35 cellular contexts compared by ENCODE assay signal in the genomic region with DNA sequence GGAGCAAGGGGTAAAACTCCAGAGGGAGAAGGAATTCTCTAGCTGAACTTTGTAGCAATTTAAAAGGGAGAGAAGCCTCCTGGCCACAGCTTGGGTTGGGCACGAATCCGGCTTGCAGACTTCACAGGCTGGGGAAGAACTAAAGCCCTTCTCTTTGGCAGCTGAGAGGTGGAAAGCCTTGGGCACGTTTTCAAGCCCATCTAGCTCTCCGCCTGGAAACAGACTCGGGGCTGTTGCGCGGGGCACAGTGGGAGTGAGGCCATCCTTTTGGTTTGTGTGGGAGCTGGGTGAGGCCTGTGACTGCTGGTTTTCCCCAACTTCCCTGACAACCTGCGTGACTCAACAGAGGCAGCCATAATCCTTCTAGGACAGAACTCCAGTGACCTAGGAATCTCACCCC.
"Had no signal": no experiment of that assay in that cellular context is flagged by ENCODE, and none has a peak within 500 bp of the region (broad histone marks: within the 10 kb centered on the region; RNA-seq: fewer than 3 reads in every experiment).

No MANE protein-coding gene starts in this region.

- FAIRE-seq: astrocyte, TTC549 had no signal

- ATAC-seq: activated CD4-positive, alpha-beta T cell treated with anti-CD3 and anti-CD28 coated beads for 36 hours; activated CD4-positive, CD25-positive, alpha-beta regulatory T cell treated with anti-CD3 and anti-CD28 coated beads, Interleukin-2, amount 50 U/mL, for 24 hours; activated CD8-positive, alpha-beta T cell treated with anti-CD3 and anti-CD28 coated beads for 36 hours; activated naive CD4-positive, alpha-beta T cell treated with anti-CD3 and anti-CD28 coated beads, Interleukin-2, amount 50 U/mL, for 72 hours; activated T-cell treated with anti-CD3 and anti-CD28 coated beads, Interleukin-2, amount 50 U/mL, for 4 hours; activated T-cell treated with anti-CD3 and anti-CD28 coated beads, Interleukin-2, amount 50 U/mL, for 72 hours; activated T-helper 17 cell treated with anti-CD3 and anti-CD28 coated beads, Interleukin-2, amount 50 U/mL, for 72 hours; body of pancreas; WTC11 had no signal

- H3K4me3 ChIP-seq: adrenal gland, body of pancreas, breast epithelium had no signal

- H3K27me3 ChIP-seq: adrenal gland, body of pancreas, brain microvascular endothelial cell, breast epithelium had no signal

- H3K27ac ChIP-seq: adrenal gland, body of pancreas, brain microvascular endothelial cell, breast epithelium, WERI-Rb-1 had no signal

- H3K4me1 ChIP-seq: adrenal gland, body of pancreas, breast epithelium had no signal

- H3K9me3 ChIP-seq: adrenal gland, body of pancreas, breast epithelium had no signal

- DNase-seq: activated CD4-positive, alpha-beta memory T cell treated with anti-CD3 and anti-CD28 coated beads for 36 hours; activated CD4-positive, alpha-beta T cell treated with anti-CD3 and anti-CD28 coated beads for 1 hour; activated CD4-positive, alpha-beta T cell treated with anti-CD3 and anti-CD28 coated beads for 36 hours; activated CD4-positive, alpha-beta T cell treated with anti-CD3 and anti-CD28 coated beads for 48 hours; activated CD4-positive, alpha-beta T cell treated with anti-CD3 and anti-CD28 coated beads, Interleukin-2, amount 10 ng/mL, durations not matched to agents 7 days and 5 days; activated CD4-positive, CD25-positive, alpha-beta regulatory T cell; activated CD8-positive, alpha-beta memory T cell treated with anti-CD3 and anti-CD28 coated beads, Interleukin-2, amount 50 U/mL, for 4 hours; activated CD8-positive, alpha-beta T cell treated with anti-CD3 and anti-CD28 coated beads for 36 hours; activated effector memory CD4-positive, alpha-beta T cell treated with anti-CD3 and anti-CD28 coated beads, Interleukin-2, amount 50 U/mL, for 16 hours; activated gamma-delta T cell treated with Interleukin-2 at 50 U/mL for 16 hours; activated naive CD4-positive, alpha-beta T cell; activated naive CD4-positive, alpha-beta T cell treated with anti-CD3 and anti-CD28 coated beads for 36 hours; activated naive CD4-positive, alpha-beta T cell treated with anti-CD3 and anti-CD28 coated beads, Interleukin-2, amount 50 U/mL, for 16 hours; activated naive CD8-positive, alpha-beta T cell treated with anti-CD3 and anti-CD28 coated beads for 36 hours; activated T-cell treated with anti-CD3 and anti-CD28 coated beads for 4 hours; activated T-cell treated with anti-CD3 and anti-CD28 coated beads, Interleukin-2, amount 50 U/mL, for 1 hour; activated T-cell treated with anti-CD3 and anti-CD28 coated beads, Interleukin-2, amount 50 U/mL, for 4 hours; activated T-cell treated with anti-CD3 and anti-CD28 coated beads, Interleukin-2, amount 50 U/mL, for 72 hours; adrenal gland; amniotic stem cell; body of pancreas; brain microvascular endothelial cell; central memory CD4-positive, alpha-beta T cell; SW 1271; T-helper 1 cell; T-helper 2 cell; T-helper 9 cell; WERI-Rb-1 had no signal

- H3K36me3 ChIP-seq: adrenal gland, brain microvascular endothelial cell, breast epithelium, WERI-Rb-1 had no signal
